Comparison of ENCODE assay signal across 7 cellular contexts in the genomic region with DNA sequence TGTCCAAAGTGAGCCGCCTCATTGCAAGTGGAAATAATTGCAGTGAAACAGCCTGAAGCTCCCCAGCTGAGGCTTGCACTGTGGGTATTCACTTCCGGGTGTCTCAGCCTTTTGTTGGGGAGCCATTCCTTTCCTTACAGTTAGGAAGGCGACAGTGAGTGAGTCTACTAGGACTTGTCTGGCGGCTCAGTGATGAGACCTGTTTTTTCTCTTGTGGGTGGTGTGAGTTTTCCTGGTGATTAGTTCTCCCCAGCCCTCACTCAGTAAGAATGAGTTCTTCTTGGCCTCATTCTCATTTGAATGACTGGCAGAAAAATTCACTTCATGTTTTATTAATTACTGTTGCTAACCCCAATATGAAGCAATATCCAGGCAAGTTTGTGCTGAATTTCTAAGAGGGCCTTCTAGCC. TPM values are rescaled to one million over a fixed set of nuclear protein-coding genes. Genes with fewer than 3 reads are reported as not detected.
DNase-seq lines count a peak whose midpoint lies in the region.

No MANE protein-coding gene starts in this region.

- H3K27me3 ChIP-seq in GM23248 (replicated peaks; ENCODE audit: insufficient read depth), result no peaks in the 10 kb centered on the region
- H3K27me3 ChIP-seq in effector memory CD4-positive, alpha-beta T cell (replicated peaks; ENCODE audit: control insufficient read depth, insufficient read depth, low read length, poor library complexity, severe bottlenecking), result no peaks in the 10 kb centered on the region

- H2AFZ ChIP-seq in GM23248, result no peak overlapping the region

- peaks cover 61% of the 10 kb centered on the region for H3K79me2 ChIP-seq in GM23248 (ENCODE audit: insufficient read depth)

- peaks cover 30% of the 10 kb centered on the region for H3K4me1 ChIP-seq in GM23248 (ENCODE audit: insufficient read depth)
- peaks cover 27% of the 10 kb centered on the region for H3K4me1 ChIP-seq in effector memory CD4-positive, alpha-beta T cell (ENCODE audit: control insufficient read depth, insufficient read depth, low read length, poor library complexity, severe bottlenecking)

- peak; percentile 86 for DNase-seq in GM23248
- DNase-seq in RPMI8226, result peak; percentile 13
- peak in 1 of 3 donors; percentile 25 for DNase-seq in effector memory CD4-positive, alpha-beta T cell
- DNase-seq in skeletal muscle cell (ENCODE audit: low read depth), result no peak
- no peak for DNase-seq in DMS53 treated with DMSO at 0.1 percent for 48 hours (lab: John Stamatoyannopoulos, UW; ENCODE audit: unreplicated experiment)
- DNase-seq in activated CD4-positive, CD25-positive, alpha-beta regulatory T cell (lab: John Stamatoyannopoulos, UW), result no peak
- DNase-seq in NK-92 treated with Interleukin-12 subunit alpha and Interleukin-12 subunit beta, amount 100 ng/mL, for 24 hours (lab: John Stamatoyannopoulos, UW), result no peak

- whole genome bisulfite sequencing in GM23248 (ENCODE audit: low coverage in 1 of 2, low lambda C conversion rate in 2 of 2, missing lambda C conversion rate in 2 of 2), 2 experiments, result 1% methylated on average over 4 of the region's 4 CpGs

- H3K4me3 ChIP-seq in GM23248, result peak overlapping the region; percentile 88
- peak overlapping the region; percentile 5 for H3K4me3 ChIP-seq in effector memory CD4-positive, alpha-beta T cell (ENCODE audit: insufficient read depth, low read depth, low read length, poor library complexity, severe bottlenecking)
- H3K4me3 ChIP-seq in skeletal muscle cell (ENCODE audit: low read depth, low read length), result peak overlapping the region; percentile 96

- peaks cover 31% of the 10 kb centered on the region for H3K36me3 ChIP-seq in GM23248 (ENCODE audit: low read depth)
- H3K36me3 ChIP-seq in effector memory CD4-positive, alpha-beta T cell (ENCODE audit: control insufficient read depth, insufficient read depth, low read length), result peaks cover 29% of the 10 kb centered on the region

- H3K9ac ChIP-seq in GM23248, result peak overlapping the region; percentile 84

- H4K20me1 ChIP-seq in GM23248 (ENCODE audit: insufficient read depth), result no peaks in the 10 kb centered on the region; the same call in 1 of the 2 replicates

- peak overlapping the region; percentile 95 for H3K4me2 ChIP-seq in GM23248 (ENCODE audit: unreplicated experiment)

- no peaks in the 10 kb centered on the region for H3K9me3 ChIP-seq in GM23248 (ENCODE audit: low read depth)
- H3K9me3 ChIP-seq in effector memory CD4-positive, alpha-beta T cell (ENCODE audit: control insufficient read depth, low read length), result no peaks in the 10 kb centered on the region

- H3F3A ChIP-seq in GM23248 (ENCODE audit: insufficient read depth), result peaks cover 73% of the 10 kb centered on the region

- in situ Hi-C loops in GM23248 (cut with MboI), result no loop called here

- no peaks in the 10 kb centered on the region for H3K9me2 ChIP-seq in GM23248 (ENCODE audit: insufficient read depth)

- H3K27ac ChIP-seq in GM23248, result peak overlapping the region; percentile 91
- peak overlapping the region; percentile 81 for H3K27ac ChIP-seq in effector memory CD4-positive, alpha-beta T cell (ENCODE audit: insufficient read depth, low read length, poor library complexity, severe bottlenecking)

RNA-seq across cellular contexts. Expression of gene PGAM1, which starts 2.6 kb away (rescaled TPM):
- 1,144 and 1,237 TPM in 2 replicates for total RNA-seq in GM23248 (2014; rRNA removed; shearing (Covaris generic))
- 879 and 921 TPM in 2 replicates for polyA plus RNA-seq in GM23248 (2016; fragmentation: Nextera tagmentation; extraction: Ambion mirVana)

RNA-seq across cellular contexts. Expression of gene EXOSC1, which starts 17.2 kb away (rescaled TPM):
- total RNA-seq in GM23248 (2014; rRNA removed; shearing (Covaris generic)), result 22.1 and 46.8 TPM in 2 replicates
- 54.7 and 56.6 TPM in 2 replicates for polyA plus RNA-seq in GM23248 (2016; fragmentation: Nextera tagmentation; extraction: Ambion mirVana)

RNA-seq across cellular contexts. Expression of gene ZDHHC16, which starts 17.4 kb away (rescaled TPM):
- total RNA-seq in GM23248 (2014; rRNA removed; shearing (Covaris generic)), result 64.1 and 69.1 TPM in 2 replicates
- polyA plus RNA-seq in GM23248 (2016; fragmentation: Nextera tagmentation; extraction: Ambion mirVana), result 68.2 and 70.1 TPM in 2 replicates

RNA-seq across cellular contexts. Expression of gene RRP12, which starts 27.4 kb away (rescaled TPM):
- 17.1 and 17.7 TPM in 2 replicates for total RNA-seq in GM23248 (2014; rRNA removed; shearing (Covaris generic))
- polyA plus RNA-seq in GM23248 (2016; fragmentation: Nextera tagmentation; extraction: Ambion mirVana), result 17.5 and 17.6 TPM in 2 replicates

Comparison
In these comparisons a context has a peak if more than half of its experiments do, and no peak if none do; other contexts are left out.
1. DNase-seq: peak in GM23248 (single experiment) and RPMI8226 (single experiment); none in skeletal muscle cell (single experiment), DMS53 treated with DMSO at 0.1 percent for 48 hours (single experiment), activated CD4-positive, CD25-positive, alpha-beta regulatory T cell (0 of 4) and NK-92 treated with Interleukin-12 subunit alpha and Interleukin-12 subunit beta, amount 100 ng/mL, for 24 hours (single experiment).
2. H3K4me3 ChIP-seq: peak in every context shown above with its lines; median percentile 96 in skeletal muscle cell; 88 in GM23248; 5 in effector memory CD4-positive, alpha-beta T cell.